In the genomic region with DNA sequence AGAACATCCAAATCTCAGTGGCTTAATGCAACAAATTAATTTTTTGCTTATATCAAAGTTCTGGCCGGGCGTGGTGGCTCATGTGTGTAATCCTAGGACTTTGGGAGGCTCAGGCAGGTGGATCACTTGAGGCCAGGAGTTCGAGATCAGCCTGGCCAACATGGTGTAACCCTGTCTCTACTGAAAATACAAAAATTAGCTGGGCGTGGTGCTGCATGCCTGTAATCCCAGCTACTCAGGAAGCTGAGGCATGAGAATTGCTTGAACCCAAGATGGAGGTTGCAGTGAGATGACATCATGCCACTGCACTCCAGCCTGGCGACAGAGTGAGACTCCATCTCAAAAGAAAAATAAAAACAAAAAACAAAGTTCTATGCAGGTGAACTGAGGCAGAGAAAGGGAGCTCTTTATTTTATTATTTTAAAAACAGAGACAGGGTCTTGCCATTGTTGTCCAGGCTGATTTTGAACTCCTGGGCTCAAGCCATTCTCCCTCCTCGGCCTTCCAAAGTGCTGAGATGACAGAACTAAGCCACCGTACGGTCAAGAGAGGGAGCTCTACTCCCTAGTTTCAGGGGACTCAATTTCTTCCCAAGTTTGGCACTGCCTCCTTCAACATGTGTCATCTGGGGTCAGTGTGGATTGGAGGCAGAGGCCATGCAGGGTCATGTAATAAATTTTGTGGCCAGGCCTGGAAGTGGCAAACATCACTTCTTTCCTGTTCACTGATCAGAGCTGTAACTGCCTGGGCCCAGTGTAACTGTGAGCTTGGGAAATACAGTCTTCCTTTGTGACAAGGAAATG, we compare ENCODE assay signal across 8 cellular contexts. TPM values are rescaled to one million over a fixed set of nuclear protein-coding genes. Genes with fewer than 3 reads are reported as not detected.
A peak's percentile ranks its signal among the peaks of the same experiment; 100 is the strongest.
DNase-seq lines count a peak whose midpoint lies in the region; ATAC-seq and TF ChIP-seq lines count a peak whose summit lies in the region.

No MANE protein-coding gene starts in this region.

- intact Hi-C loops in lower lobe of right lung (cut with DNase I): no loop called here

- no peak overlapping the region for H3K4me3 ChIP-seq in lower lobe of right lung

- H3K27me3 ChIP-seq in lower lobe of right lung (ENCODE audit: low read depth): no peaks in the 10 kb centered on the region

- peak; percentile 88 for DNase-seq in ACHN
- DNase-seq in EH (ENCODE audit: low read depth): peak; percentile 72
- peak; percentile 69 for DNase-seq in NCI-H82 (lab: John Stamatoyannopoulos, UW)
- peak; percentile 68 for DNase-seq in cerebellar cortex (ENCODE audit: low spot score)
- DNase-seq in lower lobe of right lung: no peak
- DNase-seq in NCI-H2227 (lab: John Stamatoyannopoulos, UW; ENCODE audit: unreplicated experiment): no peak

- H3K9me3 ChIP-seq in lower lobe of right lung: no peaks in the 10 kb centered on the region

- ATAC-seq in lower lobe of right lung: peak; percentile 23 to 34
- ATAC-seq in GM19463 (IDR thresholded peaks at IDR 0.05; ENCODE audit: unreplicated experiment): no peak
- no peak for ATAC-seq in HG03108 (IDR thresholded peaks at IDR 0.05; ENCODE audit: unreplicated experiment)

- TF ChIP-seq CTCF in lower lobe of right lung (IDR thresholded peaks at IDR 0.05): peak; percentile 42

- peaks cover 37% of the 10 kb centered on the region for H3K4me1 ChIP-seq in lower lobe of right lung

- H3K27ac ChIP-seq in lower lobe of right lung: no peak overlapping the region

- peaks cover 11% of the 10 kb centered on the region for H3K36me3 ChIP-seq in lower lobe of right lung

- in situ Hi-C loops in ACHN (cut with HindIII; ENCODE audit: low pct_ligation_motif_present, low pct_unique_long_range_greater_than_20kb, low sequenced_read_pairs): no loop called here

RNA-seq across cellular contexts. Expression of a gene that starts 2.4 kb away (rescaled TPM):
- 18.9 TPM for total RNA-seq in lower lobe of right lung

RNA-seq across cellular contexts. Expression of a gene that starts 21.4 kb away (rescaled TPM):
- total RNA-seq in lower lobe of right lung: 161 TPM

RNA-seq across cellular contexts. Expression of a gene that starts 34.5 kb away (rescaled TPM):
- 19.0 TPM for total RNA-seq in lower lobe of right lung

Comparison
In these comparisons a context has a peak if more than half of its experiments do, and no peak if none do; other contexts are left out.
1. DNase-seq: peak in ACHN (single experiment), EH (single experiment), NCI-H82 (single experiment) and cerebellar cortex (single experiment); none in lower lobe of right lung (single experiment) and NCI-H2227 (single experiment).
2. ATAC-seq: peak in lower lobe of right lung (2 of 2); none in GM19463 (single experiment) and HG03108 (single experiment).